ENCODE assay signal across 15 cellular contexts in the genomic region with DNA sequence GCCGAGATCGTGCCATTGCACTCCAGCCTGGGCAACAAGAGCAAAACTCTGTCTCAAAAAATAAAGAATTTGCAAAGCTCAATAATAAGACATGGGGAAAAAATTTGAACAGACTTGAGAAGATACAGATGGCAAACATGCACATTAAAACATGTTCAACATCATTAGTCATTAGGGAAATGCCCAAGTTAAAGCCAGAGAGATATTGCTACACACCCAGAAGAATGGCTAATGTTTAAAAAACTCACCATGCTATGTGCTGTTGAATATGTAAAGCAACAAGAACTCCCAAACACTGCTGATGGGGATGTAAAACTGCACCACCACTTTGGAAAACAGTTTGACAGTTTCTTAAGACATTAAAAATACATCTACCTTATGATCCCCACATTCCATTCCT. TPM values are rescaled to one million over a fixed set of nuclear protein-coding genes. Genes with fewer than 3 reads are reported as not detected.
DNase-seq lines count a peak whose midpoint lies in the region; ATAC-seq, FAIRE-seq and TF ChIP-seq lines count a peak whose summit lies in the region.
"Had no signal": no experiment of that assay in that cellular context is flagged by ENCODE, and none has a peak within 500 bp of the region (broad histone marks: within the 10 kb centered on the region; RNA-seq: fewer than 3 reads in every experiment).

No MANE protein-coding gene starts in this region.

- H3K4me1 ChIP-seq in transverse colon, result peaks cover 12 to 58% (median 34%) of the 10 kb centered on the region in 4 donors

- WGBS in transverse colon (ENCODE audit: low coverage in 1 of 2), 2 donors, result 87% methylated on average over 2 of the region's 2 CpGs; no CpG with 5 or more reads in 1 of the 2 donors

- no peaks in the 10 kb centered on the region for H3K9me3 ChIP-seq in transverse colon
- H3K9me3 ChIP-seq: left lung, stomach had no signal

- DNase-seq in GM03348 (ENCODE audit: low spot score) (peak; percentile 74), fibroblast of villous mesenchyme (ENCODE audit: low read depth) (peak; percentile 94), transverse colon (no peak), D721Med (ENCODE audit: insufficient read length, low spot score) (no peak)
- DNase-seq in stimulated activated CD8-positive, alpha-beta memory T cell treated with anti-CD3 and anti-CD28 coated beads, Interleukin-4, amount 100 ng/mL, for 48 hours, result no peak
- DNase-seq: activated CD4-positive, alpha-beta T cell treated with anti-CD3 and anti-CD28 coated beads for 36 hours; activated T-cell treated with anti-CD3 and anti-CD28 coated beads, Interleukin-2, amount 50 U/mL, for 1 hour; hippocampal formation; left lung; NCI-H1694 treated with DMSO at 0.1 percent for 48 hours; NCI-H526; stomach had no signal

- no peak for ATAC-seq in GM18505 (IDR thresholded peaks at IDR 0.05; ENCODE audit: unreplicated experiment)
- ATAC-seq: activated CD4-positive, alpha-beta T cell treated with anti-CD3 and anti-CD28 coated beads for 36 hours; left lung; Panc1 had no signal

- no peak for FAIRE-seq in D721Med (lab: Jason Lieb, UNC)

- intact Hi-C loops in transverse colon (cut with DNase I; ENCODE audit: low total_unique reads), result no loop called here

- in situ Hi-C loops in transverse colon (cut with MboI; ENCODE audit: low pct_ligation_motif_present in 1 of 4, low pct_unique_long_range_greater_than_20kb in 1 of 4, low sequenced_read_pairs in 3 of 4), result no loop called here

- no peak for TF ChIP-seq EP300 in transverse colon (IDR thresholded peaks at IDR 0.05; ENCODE audit: low read depth)

- no peaks in the 10 kb centered on the region for H3K27me3 ChIP-seq in transverse colon
- H3K27me3 ChIP-seq: left lung, stomach had no signal

- H3K36me3 ChIP-seq in transverse colon, result no peaks in the 10 kb centered on the region

- TF ChIP-seq CTCF in VCaP (conservative IDR thresholded peaks at IDR 0.05) (no peak), fibroblast of villous mesenchyme (IDR thresholded peaks at IDR 0.05; ENCODE audit: insufficient read depth, low read depth, low read length) (no peak), transverse colon (IDR thresholded peaks at IDR 0.05) (no peak), D721Med (IDR thresholded peaks at IDR 0.05; ENCODE audit: insufficient read depth, missing control alignments) (no peak)

- peak overlapping the region; percentile 96 for H3K27ac ChIP-seq in VCaP
- H3K27ac ChIP-seq in transverse colon, result peak overlapping the region in 3 of 4 donors; percentile 36 to 63 (median 37)
- H3K27ac ChIP-seq: left lung had no signal

- H3K4me3 ChIP-seq in fibroblast of villous mesenchyme (ENCODE audit: low read depth, low read length) (no peak overlapping the region), transverse colon (no peak overlapping the region)
- H3K4me3 ChIP-seq: left lung, stomach had no signal

- TF ChIP-seq POLR2A in transverse colon (IDR thresholded peaks at IDR 0.05) (no peak), GM18505 (IDR thresholded peaks at IDR 0.05; ENCODE audit: borderline replicate concordance, extremely low read depth, insufficient read depth, insufficient read length) (no peak)

RNA-seq across cellular contexts. Expression of a gene that starts 12.6 kb away (rescaled TPM):
- total RNA-seq in fibroblast of villous mesenchyme (3.9 and 5.8 TPM in 2 replicates), transverse colon (10 to 100 TPM; 13.3 to 20.6 (median 16.6) TPM)

RNA-seq across cellular contexts. Expression of a gene that starts 22.7 kb away (rescaled TPM):
- total RNA-seq in fibroblast of villous mesenchyme, result 0.97 and 1.7 TPM in 2 replicates
- total RNA-seq in transverse colon, result 100 to 1,000 TPM in 1 of 4 donors, 10 to 100 TPM in 3; 52.4 to 167 (median 77.1) TPM

RNA-seq across cellular contexts. Expression of a gene that starts 24.5 kb away (rescaled TPM):
- total RNA-seq in fibroblast of villous mesenchyme, result 59.3 and 84.2 TPM in 2 replicates
- total RNA-seq in transverse colon, result 100 to 1,000 TPM in 2 of 4 donors, 10 to 100 TPM in 2; 21.3 to 127 (median 93.8) TPM

RNA-seq across cellular contexts. Expression of a gene that starts 25.3 kb away (rescaled TPM):
- total RNA-seq in fibroblast of villous mesenchyme, result 148 and 166 TPM in 2 replicates
- total RNA-seq in transverse colon, result 100 to 1,000 TPM in 3 of 4 donors, 10 to 100 TPM in 1; 56.7 to 498 (median 277) TPM

Comparison
In these comparisons a context has a peak if more than half of its experiments do, and no peak if none do; other contexts are left out.
1. DNase-seq: peak in GM03348 (single experiment) and fibroblast of villous mesenchyme (single experiment); none in transverse colon (single experiment), D721Med (single experiment) and stimulated activated CD8-positive, alpha-beta memory T cell treated with anti-CD3 and anti-CD28 coated beads, Interleukin-4, amount 100 ng/mL, for 48 hours (single experiment).
2. RNA of a gene that starts 22.7 kb away (total RNA-seq): 52.4 to 167 TPM in transverse colon; 0.97 to 1.7 TPM in fibroblast of villous mesenchyme; every median in the first group is over 10 times any median in the second.